26 cellular contexts compared by ENCODE assay signal in the genomic region with DNA sequence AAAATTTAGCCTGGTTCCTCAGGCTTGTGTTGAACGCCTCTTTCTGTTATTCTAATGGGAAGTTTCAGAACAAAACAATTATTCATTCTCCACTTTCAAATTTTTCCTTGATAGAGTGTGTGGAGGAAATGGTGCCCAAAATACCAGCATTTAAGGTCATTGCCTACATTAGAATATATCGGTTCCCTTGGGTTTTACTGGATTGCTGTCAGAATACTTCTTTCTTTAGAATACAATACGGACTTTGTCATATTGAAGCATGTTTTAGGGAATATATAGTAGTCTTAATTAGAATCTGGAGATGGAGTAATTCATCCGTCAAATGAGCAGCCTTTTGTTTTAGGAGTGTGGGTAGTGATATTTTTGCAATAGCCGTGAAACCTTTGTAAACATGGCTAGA.
"Had no signal": no experiment of that assay in that cellular context is flagged by ENCODE, and none has a peak within 500 bp of the region (broad histone marks: within the 10 kb centered on the region; RNA-seq: fewer than 3 reads in every experiment).

No MANE protein-coding gene starts in this region.

- H3K9ac ChIP-seq: parathyroid adenoma had no signal

- ATAC-seq: esophagus mucosa; gastroesophageal sphincter; left cardiac atrium; left lung; naive thymus-derived CD8-positive, alpha-beta T cell; sciatic nerve; stimulated activated memory B cell treated with anti-CD40 and anti-IgM and Interleukin-4, amounts not matched to agents 10 μg/mL and 1 μg/mL and 100 μg/mL, for 72 hours had no signal

- H3K4me3 ChIP-seq: gastroesophageal sphincter, heart left ventricle, hepatocyte, left lung, right atrium auricular region, spleen, thoracic aorta, tibial nerve, upper lobe of left lung had no signal

- DNase-seq: dorsolateral prefrontal cortex; effector CD4-positive, alpha-beta T cell; heart left ventricle; left cardiac atrium; left lung; mesenchymal stem cell; midbrain; naive thymus-derived CD8-positive, alpha-beta T cell; occipital lobe; spleen; stimulated activated CD4-positive, alpha-beta T cell treated with anti-CD3 and anti-CD28 coated beads, Interleukin-4, amount 100 ng/mL, for 4 hours; upper lobe of left lung had no signal

- FAIRE-seq: islet of Langerhans, urothelium cell line had no signal

- H3K36me3 ChIP-seq: gastroesophageal sphincter, heart left ventricle, left lung, right atrium auricular region, spleen, thoracic aorta, tibial nerve, upper lobe of left lung had no signal

- H3K4me3 Mint-ChIP-seq: naive thymus-derived CD8-positive, alpha-beta T cell; stimulated activated memory B cell treated with anti-CD40 and anti-IgM and Interleukin-4, amounts not matched to agents 10 μg/mL and 1 μg/mL and 100 μg/mL, for 72 hours; stimulated activated naive CD8-positive, alpha-beta T cell treated with anti-CD3 and anti-CD28 coated beads, Interleukin-15, Interleukin-2, amounts not matched to agents 100 ng/mL and 50 ng/mL, for 24 hours had no signal

- H3K9me3 ChIP-seq: gastroesophageal sphincter, heart left ventricle, left lung, right atrium auricular region, spleen, thoracic aorta, tibial nerve, upper lobe of left lung had no signal

- H3K27me3 ChIP-seq: dorsolateral prefrontal cortex, gastroesophageal sphincter, heart left ventricle, hepatocyte, left lung, right atrium auricular region, spleen, tibial nerve, upper lobe of left lung had no signal

- H3K4me1 ChIP-seq: left lung had no signal

- H2AFZ ChIP-seq: hepatocyte, parathyroid adenoma had no signal

- H3K27me3 Mint-ChIP-seq: naive thymus-derived CD8-positive, alpha-beta T cell; progenitor cell of endocrine pancreas; stimulated activated memory B cell treated with anti-CD40 and anti-IgM and Interleukin-4, amounts not matched to agents 10 μg/mL and 1 μg/mL and 100 μg/mL, for 72 hours; stimulated activated naive CD8-positive, alpha-beta T cell treated with anti-CD3 and anti-CD28 coated beads, Interleukin-15, Interleukin-2, amounts not matched to agents 100 ng/mL and 50 ng/mL, for 24 hours had no signal

- H3K4me2 ChIP-seq: hepatocyte had no signal

- H3K9me3 Mint-ChIP-seq: naive thymus-derived CD8-positive, alpha-beta T cell; stimulated activated memory B cell treated with anti-CD40 and anti-IgM and Interleukin-4, amounts not matched to agents 10 μg/mL and 1 μg/mL and 100 μg/mL, for 72 hours; stimulated activated naive CD8-positive, alpha-beta T cell treated with anti-CD3 and anti-CD28 coated beads, Interleukin-15, Interleukin-2, amounts not matched to agents 100 ng/mL and 50 ng/mL, for 24 hours had no signal

- H3K27ac ChIP-seq: dorsolateral prefrontal cortex, epithelial cell of prostate, heart left ventricle, hepatocyte, left lung, parathyroid adenoma, right atrium auricular region, spleen, thoracic aorta, tibial nerve, upper lobe of left lung had no signal

- H3K27ac Mint-ChIP-seq: naive thymus-derived CD8-positive, alpha-beta T cell; progenitor cell of endocrine pancreas; stimulated activated memory B cell treated with anti-CD40 and anti-IgM and Interleukin-4, amounts not matched to agents 10 μg/mL and 1 μg/mL and 100 μg/mL, for 72 hours; stimulated activated naive CD8-positive, alpha-beta T cell treated with anti-CD3 and anti-CD28 coated beads, Interleukin-15, Interleukin-2, amounts not matched to agents 100 ng/mL and 50 ng/mL, for 24 hours had no signal
